ENCODE assay signal across 22 cellular contexts in genomic region chr13:46909037-46909436, GRCh38. TPM values are rescaled to one million over a fixed set of nuclear protein-coding genes. Genes with fewer than 3 reads are reported as not detected.
"Had no signal": no experiment of that assay in that cellular context is flagged by ENCODE, and none has a peak within 500 bp of the region (broad histone marks: within the 10 kb centered on the region; RNA-seq: fewer than 3 reads in every experiment).

No MANE protein-coding gene starts in this region.

- H3K4me3 ChIP-seq: gastrocnemius medialis, pancreas, smooth muscle cell, suprapubic skin, thyroid gland had no signal

- ATAC-seq: gastrocnemius medialis; left lobe of liver; naive thymus-derived CD8-positive, alpha-beta T cell; pancreas; right cardiac atrium had no signal

- H3K27ac ChIP-seq: gastrocnemius medialis, pancreas, suprapubic skin, thyroid gland had no signal

- H3K27me3 Mint-ChIP-seq: dendritic cell treated with granulocyte-macrophage colony-stimulating factor and Interleukin-4, amounts not matched to agents 40 ng/mL and 50 ng/mL, for 4 days; progenitor cell of endocrine pancreas had no signal

- H3K27me3 ChIP-seq: gastrocnemius medialis, pancreas, suprapubic skin, thyroid gland had no signal

- H3K4me1 Mint-ChIP-seq: endodermal cell; naive thymus-derived CD8-positive, alpha-beta T cell; neural crest cell had no signal

- H3K4me3 Mint-ChIP-seq: dendritic cell treated with granulocyte-macrophage colony-stimulating factor and Interleukin-4, amounts not matched to agents 40 ng/mL and 50 ng/mL, for 4 days; endodermal cell; naive thymus-derived CD8-positive, alpha-beta T cell; neural crest cell; type B pancreatic cell had no signal

- H3K4me1 ChIP-seq: gastrocnemius medialis, pancreas, suprapubic skin, thyroid gland had no signal

- H3K9me3 ChIP-seq: gastrocnemius medialis, pancreas, suprapubic skin, thyroid gland had no signal

- H3K27ac Mint-ChIP-seq: dendritic cell treated with granulocyte-macrophage colony-stimulating factor and Interleukin-4, amounts not matched to agents 40 ng/mL and 50 ng/mL, for 4 days; endodermal cell; naive thymus-derived CD8-positive, alpha-beta T cell; progenitor cell of endocrine pancreas; type B pancreatic cell had no signal

- H3K36me3 Mint-ChIP-seq: naive thymus-derived CD8-positive, alpha-beta T cell; type B pancreatic cell had no signal

- H3K36me3 ChIP-seq: gastrocnemius medialis, pancreas, suprapubic skin, thyroid gland had no signal

- FAIRE-seq: endothelial cell of umbilical vein, pancreas, urothelium cell line had no signal

- H3K9me3 Mint-ChIP-seq: dendritic cell treated with granulocyte-macrophage colony-stimulating factor and Interleukin-4, amounts not matched to agents 40 ng/mL and 50 ng/mL, for 4 days; type B pancreatic cell had no signal

- H3K4me2 ChIP-seq: smooth muscle cell had no signal

- DNase-seq: endodermal cell; erythroblast; gastrocnemius medialis; glutamatergic neuron; islet precursor cell; naive thymus-derived CD8-positive, alpha-beta T cell; pancreas; right cardiac atrium; stimulated activated CD4-positive, alpha-beta T cell treated with anti-CD3 and anti-CD28 coated beads, Interleukin-2, amount 100 ng/mL, for 48 hours; stimulated activated naive CD4-positive, alpha-beta T cell treated with Interleukin-2 at 50 U/mL for 16 hours; thyroid gland had no signal

RNA-seq across cellular contexts. Expression of gene HTR2A, which starts 12.2 kb away (rescaled TPM):
- total RNA-seq: endodermal cell; endothelial cell of umbilical vein; fibroblast of villous mesenchyme; left lobe of liver; naive thymus-derived CD8-positive, alpha-beta T cell; progenitor cell of endocrine pancreas had no signal
- polyA plus RNA-seq: endothelial cell of umbilical vein; mammary epithelial cell; naive thymus-derived CD8-positive, alpha-beta T cell had no signal
